In genomic region chr19:34501339-34502320, GRCh38 we compare ENCODE assay signal across 1 cellular context.
TF ChIP-seq lines count a peak whose summit lies in the region.

No MANE protein-coding gene starts in this region.

TF ChIP-seq in GM12878, 131 proteins besides CTCF, POLR2A, EP300 and RAD21 (continued from another document):
- TF ChIP-seq, protein P1, sequence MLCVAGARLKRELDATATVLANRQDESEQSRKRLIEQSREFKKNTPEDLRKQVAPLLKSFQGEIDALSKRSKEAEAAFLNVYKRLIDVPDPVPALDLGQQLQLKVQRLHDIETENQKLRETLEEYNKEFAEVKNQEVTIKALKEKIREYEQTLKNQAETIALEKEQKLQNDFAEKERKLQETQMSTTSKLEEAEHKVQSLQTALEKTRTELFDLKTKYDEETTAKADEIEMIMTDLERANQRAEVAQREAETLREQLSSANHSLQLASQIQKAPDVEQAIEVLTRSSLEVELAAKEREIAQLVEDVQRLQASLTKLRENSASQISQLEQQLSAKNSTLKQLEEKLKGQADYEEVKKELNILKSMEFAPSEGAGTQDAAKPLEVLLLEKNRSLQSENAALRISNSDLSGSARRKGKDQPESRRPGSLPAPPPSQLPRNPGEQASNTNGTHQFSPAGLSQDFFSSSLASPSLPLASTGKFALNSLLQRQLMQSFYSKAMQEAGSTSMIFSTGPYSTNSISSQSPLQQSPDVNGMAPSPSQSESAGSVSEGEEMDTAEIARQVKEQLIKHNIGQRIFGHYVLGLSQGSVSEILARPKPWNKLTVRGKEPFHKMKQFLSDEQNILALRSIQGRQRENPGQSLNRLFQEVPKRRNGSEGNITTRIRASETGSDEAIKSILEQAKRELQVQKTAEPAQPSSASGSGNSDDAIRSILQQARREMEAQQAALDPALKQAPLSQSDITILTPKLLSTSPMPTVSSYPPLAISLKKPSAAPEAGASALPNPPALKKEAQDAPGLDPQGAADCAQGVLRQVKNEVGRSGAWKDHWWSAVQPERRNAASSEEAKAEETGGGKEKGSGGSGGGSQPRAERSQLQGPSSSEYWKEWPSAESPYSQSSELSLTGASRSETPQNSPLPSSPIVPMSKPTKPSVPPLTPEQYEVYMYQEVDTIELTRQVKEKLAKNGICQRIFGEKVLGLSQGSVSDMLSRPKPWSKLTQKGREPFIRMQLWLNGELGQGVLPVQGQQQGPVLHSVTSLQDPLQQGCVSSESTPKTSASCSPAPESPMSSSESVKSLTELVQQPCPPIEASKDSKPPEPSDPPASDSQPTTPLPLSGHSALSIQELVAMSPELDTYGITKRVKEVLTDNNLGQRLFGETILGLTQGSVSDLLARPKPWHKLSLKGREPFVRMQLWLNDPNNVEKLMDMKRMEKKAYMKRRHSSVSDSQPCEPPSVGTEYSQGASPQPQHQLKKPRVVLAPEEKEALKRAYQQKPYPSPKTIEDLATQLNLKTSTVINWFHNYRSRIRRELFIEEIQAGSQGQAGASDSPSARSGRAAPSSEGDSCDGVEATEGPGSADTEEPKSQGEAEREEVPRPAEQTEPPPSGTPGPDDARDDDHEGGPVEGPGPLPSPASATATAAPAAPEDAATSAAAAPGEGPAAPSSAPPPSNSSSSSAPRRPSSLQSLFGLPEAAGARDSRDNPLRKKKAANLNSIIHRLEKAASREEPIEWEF (IDR thresholded peaks at IDR 0.05; ENCODE audit: insufficient replicate concordance, low read depth, low read length), result no peak
- TF ChIP-seq ZBED1 (IDR thresholded peaks at IDR 0.05; ENCODE audit: borderline replicate concordance), result no peak
- TF ChIP-seq BHLHE40 (IDR thresholded peaks at IDR 0.05; ENCODE audit: borderline replicate concordance in 1 of 2, low read depth in 2 of 2, low read length in 1 of 2), result peak; percentile 28 to 35; a peak in 1 of 4 replicates
- TF ChIP-seq DPF2 (IDR thresholded peaks at IDR 0.05), result peak; percentile 38; the same call in 1 of the 2 replicates
- peak; percentile 32; the same call in 1 of the 3 replicates for TF ChIP-seq POU2F2 (IDR thresholded peaks at IDR 0.05; ENCODE audit: borderline replicate concordance, low read depth, low read length)
- TF ChIP-seq ZNF217 (IDR thresholded peaks at IDR 0.05), result peak; percentile 29; the same call in 1 of the 2 replicates
- TF ChIP-seq RFX5 (IDR thresholded peaks at IDR 0.05; ENCODE audit: low read depth, low read length), result no peak
- TF ChIP-seq FOS (IDR thresholded peaks at IDR 0.05; ENCODE audit: borderline replicate concordance, extremely low read depth, insufficient read length), result no peak
- TF ChIP-seq CREB1 (IDR thresholded peaks at IDR 0.05; ENCODE audit: low read depth), result no peak
- TF ChIP-seq IKZF1 (conservative IDR thresholded peaks at IDR 0.05), result peak; percentile 84
- TF ChIP-seq LARP7 (IDR thresholded peaks at IDR 0.05), result peak; percentile 73; the same call in 1 of the 2 replicates
- TF ChIP-seq BACH1 (IDR thresholded peaks at IDR 0.05; ENCODE audit: borderline replicate concordance), result 0 out of 2 replicates have a peak, but pooled peaks have one; percentile 30
- TF ChIP-seq RUNX3 (IDR thresholded peaks at IDR 0.05; ENCODE audit: low read length), result no peak
- peak; percentile 59 to 71; a peak in 3 of 4 replicates for TF ChIP-seq IKZF2 (IDR thresholded peaks at IDR 0.05)
- TF ChIP-seq PML (IDR thresholded peaks at IDR 0.05; ENCODE audit: low read length), result no peak
- TF ChIP-seq ZNF592 (IDR thresholded peaks at IDR 0.05), result peak; percentile 79; the same call in 1 of the 2 replicates
- peak; percentile 71 for TF ChIP-seq YY1 (IDR thresholded peaks at IDR 0.05; ENCODE audit: low read depth, low read length)
- TF ChIP-seq RB1 (IDR thresholded peaks at IDR 0.05; ENCODE audit: borderline replicate concordance), result peak; percentile 56; the same call in 1 of the 2 replicates
- TF ChIP-seq SMARCA5 (IDR thresholded peaks at IDR 0.05), result peak; percentile 91; the same call in 1 of the 2 replicates
- TF ChIP-seq ZSCAN29 (IDR thresholded peaks at IDR 0.05), result no peak
- TF ChIP-seq EED (IDR thresholded peaks at IDR 0.05; ENCODE audit: low read depth), result 0 out of 2 replicates have a peak, but pooled peaks have one; percentile 31
